8 cellular contexts compared by ENCODE assay signal in genomic region chr15:56241374-56242085, GRCh38. TPM values are rescaled to one million over a fixed set of nuclear protein-coding genes. Genes with fewer than 3 reads are reported as not detected.
DNase-seq lines count a peak whose midpoint lies in the region; ATAC-seq and TF ChIP-seq lines count a peak whose summit lies in the region.

No MANE protein-coding gene starts in this region.

- H3K4me3 Mint-ChIP-seq in T-helper 1 cell treated with Interleukin-12 subunit alpha and Interleukin-12 subunit beta and Interleukin-4 antibody, amounts not matched to agents 30 μg/mL and 1 μg/mL, for 36 hours: peak overlapping the region; percentile 90

- peaks cover 41% of the 10 kb centered on the region for H3K4me1 Mint-ChIP-seq in T-helper 1 cell treated with Interleukin-12 subunit alpha and Interleukin-12 subunit beta and Interleukin-4 antibody, amounts not matched to agents 30 μg/mL and 1 μg/mL, for 36 hours (ENCODE audit: low read depth)

- no peak for ATAC-seq in RWPE2 (ENCODE audit: low read depth)

- peak overlapping the region; percentile 22 for H3K27ac ChIP-seq in RWPE2 (ENCODE audit: poor library complexity, severe bottlenecking)
- no peak overlapping the region for H3K27ac ChIP-seq in esophagus muscularis mucosa (replicated peaks in 1 of 4)
- H3K27ac ChIP-seq in skeletal muscle tissue (ENCODE audit: low read depth, low read length): no peak overlapping the region

- DNase-seq in T-helper 1 cell (no peak), RWPE2 (ENCODE audit: low spot score) (no peak), esophagus muscularis mucosa (ENCODE audit: extremely low spot score) (no peak), NCI-H1092 (lab: John Stamatoyannopoulos, UW) (no peak), NCI-H510A treated with DMSO at 0.1 percent for 48 hours (lab: John Stamatoyannopoulos, UW) (no peak)
- DNase-seq in activated effector memory CD4-positive, alpha-beta T cell treated with Interleukin-2 at 50 U/mL for 16 hours: no peak

- intact Hi-C loops in esophagus muscularis mucosa (cut with DNase I): loop anchor here (10.0 kb wide), 2 partner anchors 147 to 183 kb away; no protein-coding TSS in a partner anchor

- peak overlapping the region; percentile 93 for H3K4me3 ChIP-seq in RWPE2 (ENCODE audit: severe bottlenecking)
- peak overlapping the region; percentile 81 to 97 (median 92) for H3K4me3 ChIP-seq in esophagus muscularis mucosa
- H3K4me3 ChIP-seq in skeletal muscle tissue (ENCODE audit: low read length in 3 of 3): peak overlapping the region; percentile 22 to 81 (median 42)

- peak overlapping the region; percentile 60 for H3K27ac Mint-ChIP-seq in T-helper 1 cell treated with Interleukin-12 subunit alpha and Interleukin-12 subunit beta and Interleukin-4 antibody, amounts not matched to agents 30 μg/mL and 1 μg/mL, for 36 hours

- H3K36me3 ChIP-seq in RWPE2 (ENCODE audit: low read depth): peaks cover 58% of the 10 kb centered on the region
- no peaks in the 10 kb centered on the region for H3K36me3 ChIP-seq in esophagus muscularis mucosa
- H3K36me3 ChIP-seq in skeletal muscle tissue (ENCODE audit: control insufficient read depth in 3 of 3, insufficient read depth in 3 of 3, low read length in 3 of 3): no peaks in the 10 kb centered on the region

- H3K36me3 Mint-ChIP-seq in T-helper 1 cell treated with Interleukin-12 subunit alpha and Interleukin-12 subunit beta and Interleukin-4 antibody, amounts not matched to agents 30 μg/mL and 1 μg/mL, for 36 hours (ENCODE audit: low read depth): peaks cover 15% of the 10 kb centered on the region

- no peaks in the 10 kb centered on the region for H3K27me3 ChIP-seq in RWPE2 (ENCODE audit: insufficient read depth, poor library complexity, severe bottlenecking)
- H3K27me3 ChIP-seq in esophagus muscularis mucosa: no peaks in the 10 kb centered on the region
- no peaks in the 10 kb centered on the region for H3K27me3 ChIP-seq in skeletal muscle tissue (ENCODE audit: control insufficient read depth in 3 of 3, insufficient read depth in 3 of 3, low read length in 3 of 3)

- no peak for TF ChIP-seq EP300 in esophagus muscularis mucosa (IDR thresholded peaks at IDR 0.05)

- TF ChIP-seq CTCF in RWPE2 (IDR thresholded peaks at IDR 0.05; ENCODE audit: poor library complexity, severe bottlenecking) (no peak), esophagus muscularis mucosa (IDR thresholded peaks at IDR 0.05) (no peak)

- H3K9me3 ChIP-seq in RWPE2 (ENCODE audit: severe bottlenecking) (peaks cover 2% of the 10 kb centered on the region), esophagus muscularis mucosa (no peaks in the 10 kb centered on the region), skeletal muscle tissue (ENCODE audit: control insufficient read depth in 3 of 3, low read length in 3 of 3) (no peaks in the 10 kb centered on the region)

- H3K4me1 ChIP-seq in RWPE2 (ENCODE audit: insufficient read depth, poor library complexity, severe bottlenecking) (peaks cover 28% of the 10 kb centered on the region), esophagus muscularis mucosa (peaks cover 24 to 46% (median 40%) of the 10 kb centered on the region in 4 donors), skeletal muscle tissue (ENCODE audit: control insufficient read depth in 3 of 3, insufficient read depth in 3 of 3, low read length in 3 of 3) (peaks cover 12 to 29% (median 22%) of the 10 kb centered on the region in 3 donors)

- 27% methylated on average over 5 of the region's 5 CpGs for WGBS in esophagus muscularis mucosa

- no peak for TF ChIP-seq POLR2A in esophagus muscularis mucosa (IDR thresholded peaks at IDR 0.05; ENCODE audit: low read depth)

- no peaks in the 10 kb centered on the region for H3K9me3 Mint-ChIP-seq in T-helper 1 cell treated with Interleukin-12 subunit alpha and Interleukin-12 subunit beta and Interleukin-4 antibody, amounts not matched to agents 30 μg/mL and 1 μg/mL, for 36 hours

- no peaks in the 10 kb centered on the region for H3K27me3 Mint-ChIP-seq in T-helper 1 cell treated with Interleukin-12 subunit alpha and Interleukin-12 subunit beta and Interleukin-4 antibody, amounts not matched to agents 30 μg/mL and 1 μg/mL, for 36 hours (ENCODE audit: low read depth)

- H3K9ac ChIP-seq in skeletal muscle tissue (ENCODE audit: low read depth in 1 of 3, low read length in 3 of 3): peak overlapping the region; percentile 54 to 71 (median 68)

RNA-seq across cellular contexts. Expression of gene RFX7, which starts 2.1 kb away (rescaled TPM):
- total RNA-seq in esophagus muscularis mucosa (1 to 10 TPM; 5.4 to 8.3 (median 6.7) TPM), skeletal muscle tissue (7.3 TPM)

Comparison
In these comparisons a context has a peak if more than half of its experiments do, and no peak if none do; other contexts are left out.
1. H3K4me3 ChIP-seq: peak in every context shown above with its lines; median percentile 93 in RWPE2; 92 in esophagus muscularis mucosa; 42 in skeletal muscle tissue.